Comparison of ENCODE assay signal across 15 cellular contexts in the genomic region with DNA sequence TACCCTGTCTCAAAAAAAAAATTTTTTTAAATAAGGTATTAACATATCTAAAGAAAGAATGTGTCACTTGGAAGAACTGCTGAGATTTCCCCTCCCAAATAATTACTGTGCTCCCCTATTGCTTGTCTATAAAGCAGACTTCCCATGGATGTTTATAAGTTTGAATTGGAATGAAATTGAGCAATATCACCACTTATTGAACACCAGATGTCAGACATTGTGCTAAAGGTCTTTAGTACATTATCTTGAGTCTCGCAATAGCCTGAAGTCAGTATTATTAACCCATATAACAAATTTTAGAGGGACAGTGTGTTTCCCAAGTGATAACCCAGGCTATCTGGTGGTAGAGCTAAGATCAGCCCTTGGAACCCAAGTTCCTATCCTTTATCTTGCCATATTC.
DNase-seq lines count a peak whose midpoint lies in the region; ATAC-seq, FAIRE-seq and TF ChIP-seq lines count a peak whose summit lies in the region.
"Had no signal": no experiment of that assay in that cellular context is flagged by ENCODE, and none has a peak within 500 bp of the region (broad histone marks: within the 10 kb centered on the region; RNA-seq: fewer than 3 reads in every experiment).

No MANE protein-coding gene starts in this region.

- no peaks in the 10 kb centered on the region for H3K79me2 ChIP-seq in K562 (ENCODE audit: control insufficient read depth, insufficient read depth, low read length)

- H3K56ac ChIP-seq in IMR-90 (ENCODE audit: extremely low read depth, insufficient read depth, low read length) = no peak overlapping the region

- H3K4me1 ChIP-seq in IMR-90 (ENCODE audit: control insufficient read depth, insufficient read depth, low read length) (peaks cover 3% of the 10 kb centered on the region), K562 (replicated peaks in 1 of 2; ENCODE audit: control insufficient read depth in 2 of 2, insufficient read depth in 2 of 2, low read length in 2 of 2) (peaks cover 2 to 20% of the 10 kb centered on the region in 2 experiments; a peak in 4 of 5 replicates), neutrophil (ENCODE audit: control insufficient read depth in 1 of 2, insufficient read depth in 1 of 2, low read depth in 1 of 2, low read length in 1 of 2) (peaks cover 91 to 92% of the 10 kb centered on the region in 2 experiments), left lung (peaks cover 0 to 58% of the 10 kb centered on the region in 2 donors)

- no peaks in the 10 kb centered on the region for H3K79me1 ChIP-seq in IMR-90 (ENCODE audit: low read depth in 1 of 2, low read length in 2 of 2)

- BruUV-seq in IMR-90 (replicated peaks; lab: Mats Ljungman, UMichigan) (no TSS peak), K562 (replicated peaks; lab: Mats Ljungman, UMichigan) (no TSS peak)

- no peak overlapping the region for H3K4me3 ChIP-seq in IMR-90 (ENCODE audit: insufficient read depth, low read depth, low read length)
- H3K4me3 ChIP-seq in K562 = no peak overlapping the region
- H3K4me3 ChIP-seq in neutrophil (ENCODE audit: low read depth in 1 of 2, low read length in 1 of 2) = peak overlapping the region in 1 of 2 experiments; percentile 48
- no peak overlapping the region for H3K4me3 ChIP-seq in left lung
- H3K4me3 ChIP-seq: MG63 had no signal

- H3K9ac ChIP-seq in IMR-90 (ENCODE audit: low read depth, low read length) (no peak overlapping the region), K562 (ENCODE audit: insufficient read depth in 1 of 2, low read depth in 2 of 2, low read length in 2 of 2) (no peak overlapping the region)

- no peaks in the 10 kb centered on the region for H3K9me3 ChIP-seq in IMR-90 (ENCODE audit: control insufficient read depth, insufficient read depth, low read length)
- no peaks in the 10 kb centered on the region for H3K9me3 ChIP-seq in K562 (replicated peaks; ENCODE audit: control insufficient read depth, insufficient read depth, low read depth, low read length)
- no peaks in the 10 kb centered on the region for H3K9me3 ChIP-seq in neutrophil
- H3K9me3 ChIP-seq in left lung = no peaks in the 10 kb centered on the region
- H3K9me3 ChIP-seq: MG63 had no signal

- TF ChIP-seq POLR2A in IMR-90 (IDR thresholded peaks at IDR 0.05; ENCODE audit: low read depth, low read length) (no peak), K562 (conservative IDR thresholded peaks at IDR 0.05) (no peak)

- H3K9me3 Mint-ChIP-seq in stimulated activated naive CD8-positive, alpha-beta T cell treated with anti-CD3 and anti-CD28 coated beads, Interleukin-15, amount 100 ng/mL, for 72 hours = no peaks in the 10 kb centered on the region
- H3K9me3 Mint-ChIP-seq: activated CD8-positive, alpha-beta T cell treated with anti-CD3 and anti-CD28 coated beads for 36 hours; activated naive CD8-positive, alpha-beta T cell treated with anti-CD3 and anti-CD28 coated beads, Interleukin-2, amount 50 U/mL, for 24 hours; brain had no signal

- POLR2A ChIA-PET in IMR-90 (lab: Charles Lee; ENCODE audit: unreplicated experiment) = no interaction called here
- POLR2A ChIA-PET in K562 (lab: Yijun Ruan, JAX) = interaction anchor here (1.1 to 1.2 kb wide), 3 partner anchors 8 to 14 kb away, joined by 3 to 5 read pairs (median 4); no protein-coding TSS in a partner anchor

- H4K8ac ChIP-seq in IMR-90 (ENCODE audit: low read depth in 2 of 2, low read length in 2 of 2) = no peak overlapping the region

- no peaks in the 10 kb centered on the region for H3K36me3 ChIP-seq in IMR-90 (ENCODE audit: control insufficient read depth, insufficient read depth, low read length)
- no peaks in the 10 kb centered on the region for H3K36me3 ChIP-seq in K562 (ENCODE audit: control insufficient read depth, insufficient read depth, low read length)
- H3K36me3 ChIP-seq in neutrophil = no peaks in the 10 kb centered on the region
- no peaks in the 10 kb centered on the region for H3K36me3 ChIP-seq in left lung
- H3K36me3 ChIP-seq: MG63 had no signal

- in situ Hi-C loops in IMR-90 (cut with MboI; ENCODE audit: low sequenced_read_pairs) = no loop called here
- in situ Hi-C loops in K562 (cut with MboI) = loop anchor here (25.0 kb wide), 1 partner anchor 1313 kb away; no protein-coding TSS in a partner anchor

- no peak overlapping the region for H2BK20ac ChIP-seq in IMR-90 (ENCODE audit: low read depth, low read length)

- intact Hi-C loops in IMR-90 (cut with micrococcal nuclease) (no loop called here), K562 (cut with micrococcal nuclease) (no loop called here), left lung (cut with DNase I) (no loop called here)

- no peak overlapping the region for H4K91ac ChIP-seq in IMR-90 (ENCODE audit: insufficient read depth, low read depth, low read length)

- TF ChIP-seq CTCF in IMR-90 (conservative IDR thresholded peaks at IDR 0.05; ENCODE audit: low read depth, low read length) (no peak), K562 (IDR thresholded peaks at IDR 0.05 in 2 of 3, conservative IDR thresholded peaks at IDR 0.05 in 1 of 3; ENCODE audit: insufficient read depth in 2 of 3, low read depth in 1 of 3, low read length in 3 of 3) (no peak), neutrophil (IDR thresholded peaks at IDR 0.05) (no peak), left lung (IDR thresholded peaks at IDR 0.05) (no peak)

- TF ChIP-seq EP300 in K562 (IDR thresholded peaks at IDR 0.05; ENCODE audit: low read length) = no peak

- H3K27me3 ChIP-seq in IMR-90 (ENCODE audit: control insufficient read depth, insufficient read depth, low read length) (no peaks in the 10 kb centered on the region), K562 (ENCODE audit: control insufficient read depth in 2 of 2, insufficient read depth in 2 of 2, low read length in 2 of 2) (peaks cover under 1 to 6% of the 10 kb centered on the region in 2 experiments; a peak in 3 of 5 replicates), neutrophil (no peaks in the 10 kb centered on the region), left lung (no peaks in the 10 kb centered on the region)
- H3K27me3 ChIP-seq: MG63 had no signal

- FAIRE-seq in K562 (lab: Jason Lieb, UNC) = no peak

- H2AFZ ChIP-seq in IMR-90 (replicated peaks; ENCODE audit: low read length, poor library complexity) (no peak overlapping the region), K562 (ENCODE audit: low read depth, low read length) (no peak overlapping the region)

- CTCF ChIA-PET in IMR-90 (lab: Yijun Ruan, JAX) (interaction anchor here (0.6 to 1.2 kb wide), 2 partner anchors 19 to 26 kb away, joined by 3 to 4 read pairs; no protein-coding TSS in a partner anchor), K562 (lab: Yijun Ruan, JAX; ENCODE audit: low intra/inter-chr PET ratio) (interaction anchor here (0.6 kb wide), 1 partner anchor 891 kb away, joined by 3 read pairs; no protein-coding TSS in a partner anchor)

- DNase-seq in IMR-90 (no peak), K562 (ENCODE audit: extremely low read depth in 1 of 4, low spot score in 3 of 4) (no peak), T1000 (lab: John Stamatoyannopoulos, UW) (no peak), HuH-7 (ENCODE audit: low spot score) (no peak), left lung (no peak)
- no peak for DNase-seq in stimulated activated naive CD8-positive, alpha-beta T cell treated with anti-CD3 and anti-CD28 coated beads, Interleukin-15, amount 100 ng/mL, for 72 hours
- DNase-seq: activated CD8-positive, alpha-beta T cell treated with anti-CD3 and anti-CD28 coated beads for 36 hours; activated gamma-delta T cell; activated naive CD8-positive, alpha-beta T cell treated with anti-CD3 and anti-CD28 coated beads, Interleukin-2, amount 50 U/mL, for 24 hours; DMS79; effector CD8-positive, alpha-beta T cell; NCI-H526 treated with DMSO at 0.1 percent for 48 hours had no signal

- no CpG with 5 or more reads among the region's 1 CpG for WGBS in IMR-90 (ENCODE audit: extremely low coverage in 2 of 2, insufficient read length in 1 of 2), 2 experiments
- WGBS in K562 (ENCODE audit: insufficient coverage, low coverage, missing lambda C conversion rate) = 16% methylated on average over 1 of the region's 1 CpG

- no peak overlapping the region for H2AK9ac ChIP-seq in IMR-90 (replicated peaks; ENCODE audit: low read depth, low read length, poor library complexity)

- no peak overlapping the region for H3K18ac ChIP-seq in IMR-90 (ENCODE audit: low read depth, low read length)

- dilution Hi-C loops in IMR-90 (cut with HindIII; ENCODE audit: low sequenced_read_pairs, unreplicated experiment) = no loop called here

- no peaks in the 10 kb centered on the region for H3K9me1 ChIP-seq in IMR-90 (ENCODE audit: insufficient read depth, low read length)
- no peaks in the 10 kb centered on the region for H3K9me1 ChIP-seq in K562 (ENCODE audit: control insufficient read depth, insufficient read depth, low read length)

- peak overlapping the region; percentile 55; the same call in 2 of the 3 replicates for H2BK15ac ChIP-seq in IMR-90 (ENCODE audit: low read depth, low read length)

- no peak overlapping the region for H3K14ac ChIP-seq in IMR-90 (replicated peaks; ENCODE audit: low read depth, low read length)

- H3K4me2 ChIP-seq in IMR-90 (ENCODE audit: low read depth, low read length) (no peak overlapping the region), K562 (ENCODE audit: insufficient read depth, low read length) (no peak overlapping the region)

- H4K20me1 ChIP-seq in IMR-90 (ENCODE audit: insufficient read depth, low read length) = no peaks in the 10 kb centered on the region
- H4K20me1 ChIP-seq in K562 (replicated peaks; ENCODE audit: control insufficient read depth, insufficient read depth, low read length) = no peaks in the 10 kb centered on the region

- no peak overlapping the region for H3K4ac ChIP-seq in IMR-90 (ENCODE audit: low read depth, low read length)

- peaks cover 9% of the 10 kb centered on the region for H3K4me1 Mint-ChIP-seq in stimulated activated naive CD8-positive, alpha-beta T cell treated with anti-CD3 and anti-CD28 coated beads, Interleukin-15, amount 100 ng/mL, for 72 hours

- H4K5ac ChIP-seq in IMR-90 (ENCODE audit: low read depth, low read length) = no peak overlapping the region

- no peak overlapping the region for H2BK5ac ChIP-seq in IMR-90 (ENCODE audit: low read depth, low read length, poor library complexity, severe bottlenecking)

- H2AK5ac ChIP-seq in IMR-90 (ENCODE audit: low read depth, low read length) = no peak overlapping the region

- no peak overlapping the region for H3K23ac ChIP-seq in IMR-90 (ENCODE audit: low read depth, low read length)

- no peak overlapping the region for H3K27ac Mint-ChIP-seq in stimulated activated naive CD8-positive, alpha-beta T cell treated with anti-CD3 and anti-CD28 coated beads, Interleukin-15, amount 100 ng/mL, for 72 hours
- H3K27ac Mint-ChIP-seq: activated CD8-positive, alpha-beta T cell treated with anti-CD3 and anti-CD28 coated beads for 36 hours; activated naive CD8-positive, alpha-beta T cell treated with anti-CD3 and anti-CD28 coated beads, Interleukin-2, amount 50 U/mL, for 24 hours had no signal

- H3K4me3 Mint-ChIP-seq in stimulated activated naive CD8-positive, alpha-beta T cell treated with anti-CD3 and anti-CD28 coated beads, Interleukin-15, amount 100 ng/mL, for 72 hours = no peak overlapping the region
- H3K4me3 Mint-ChIP-seq: activated CD8-positive, alpha-beta T cell treated with anti-CD3 and anti-CD28 coated beads for 36 hours; activated naive CD8-positive, alpha-beta T cell treated with anti-CD3 and anti-CD28 coated beads, Interleukin-2, amount 50 U/mL, for 24 hours; brain had no signal

- ATAC-seq in IMR-90 (ENCODE audit: low read depth) = no peak
- ATAC-seq in K562 = no peak
- no peak for ATAC-seq in stimulated activated naive CD8-positive, alpha-beta T cell treated with anti-CD3 and anti-CD28 coated beads, Interleukin-15, amount 100 ng/mL, for 72 hours
- ATAC-seq in left lung = no peak
- ATAC-seq: activated CD8-positive, alpha-beta T cell treated with anti-CD3 and anti-CD28 coated beads for 36 hours; activated naive CD8-positive, alpha-beta T cell treated with anti-CD3 and anti-CD28 coated beads, Interleukin-2, amount 50 U/mL, for 24 hours had no signal

- TF ChIP-seq RAD21 in IMR-90 (IDR thresholded peaks at IDR 0.05; ENCODE audit: low read length) = no peak
- TF ChIP-seq RAD21 in K562 (CRISPR knock-in tag; conservative IDR thresholded peaks at IDR 0.05 in 1 of 2, IDR thresholded peaks at IDR 0.05 in 1 of 2) = no peak

- H3K27me3 Mint-ChIP-seq in stimulated activated naive CD8-positive, alpha-beta T cell treated with anti-CD3 and anti-CD28 coated beads, Interleukin-15, amount 100 ng/mL, for 72 hours = peaks cover 17% of the 10 kb centered on the region

- H3K27ac ChIP-seq in IMR-90 (ENCODE audit: insufficient read depth, low read length) (no peak overlapping the region), K562 (ENCODE audit: extremely low read depth, low read depth, low read length) (no peak overlapping the region), neutrophil (peak overlapping the region; percentile 95), left lung (peak overlapping the region in 1 of 2 donors; percentile 89)

- H2BK120ac ChIP-seq in IMR-90 (ENCODE audit: low read depth, low read length) = no peak overlapping the region
